ENCODE assay signal across 28 cellular contexts in the genomic region with DNA sequence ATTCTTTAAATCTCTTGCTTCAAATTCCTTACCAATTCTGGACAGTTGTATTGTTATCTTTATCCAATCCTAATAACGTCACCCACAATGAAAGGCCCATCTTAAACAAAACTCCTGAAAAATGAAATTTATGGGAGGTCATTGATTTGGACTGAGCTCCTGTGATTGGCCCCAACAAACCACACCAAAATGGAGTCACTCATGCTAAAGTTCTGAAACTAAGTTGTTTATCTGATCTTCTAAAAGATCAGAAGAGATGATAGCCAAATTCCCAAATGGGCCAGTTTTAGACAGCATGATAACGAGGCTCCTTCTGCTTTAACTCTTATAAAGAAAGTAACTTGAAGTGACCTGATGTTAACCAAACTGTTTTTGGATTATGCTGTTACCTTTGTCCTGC.
"Had no signal": no experiment of that assay in that cellular context is flagged by ENCODE, and none has a peak within 500 bp of the region (broad histone marks: within the 10 kb centered on the region; RNA-seq: fewer than 3 reads in every experiment).

No MANE protein-coding gene starts in this region.

- H3K27ac ChIP-seq: colonic mucosa, coronary artery, dorsolateral prefrontal cortex, epithelial cell of prostate, esophagus muscularis mucosa, foreskin keratinocyte, gastrocnemius medialis, gastroesophageal sphincter, heart left ventricle, heart right ventricle had no signal

- H3K4me3 ChIP-seq: colonic mucosa, coronary artery, dorsolateral prefrontal cortex, esophagus muscularis mucosa, esophagus squamous epithelium, gastrocnemius medialis, gastroesophageal sphincter, heart left ventricle, heart right ventricle had no signal

- H3K27me3 ChIP-seq: colonic mucosa, esophagus muscularis mucosa, esophagus squamous epithelium, gastrocnemius medialis, gastroesophageal sphincter, heart left ventricle, heart right ventricle had no signal

- ATAC-seq: effector memory CD8-positive, alpha-beta T cell; esophagus mucosa; foreskin keratinocyte; gastrocnemius medialis; gastroesophageal sphincter; heart left ventricle; heart right ventricle had no signal

- H3K4me1 ChIP-seq: colonic mucosa, esophagus muscularis mucosa, foreskin keratinocyte, gastrocnemius medialis, gastroesophageal sphincter had no signal

- H3K36me3 ChIP-seq: colonic mucosa, esophagus muscularis mucosa, esophagus squamous epithelium, gastrocnemius medialis, gastroesophageal sphincter, heart left ventricle, heart right ventricle had no signal

- H3K9me3 ChIP-seq: colonic mucosa, esophagus muscularis mucosa, esophagus squamous epithelium, gastrocnemius medialis, gastroesophageal sphincter, heart left ventricle, heart right ventricle had no signal

- FAIRE-seq: colon, endometrium, endothelial cell of umbilical vein, frontal cortex had no signal

- DNase-seq: colonic mucosa; cortex of kidney; dermis blood vessel endothelial cell; dorsolateral prefrontal cortex; effector CD4-positive, alpha-beta T cell; effector CD8-positive, alpha-beta T cell; effector memory CD4-positive, alpha-beta T cell; effector memory CD8-positive, alpha-beta T cell; endodermal cell; erythroblast; esophagus squamous epithelium; foreskin fibroblast; foreskin keratinocyte; foreskin melanocyte; gastrocnemius medialis; glutamatergic neuron; head of caudate nucleus; heart left ventricle; heart right ventricle had no signal
